Comparison of ENCODE assay signal across 8 cellular contexts in the genomic region with DNA sequence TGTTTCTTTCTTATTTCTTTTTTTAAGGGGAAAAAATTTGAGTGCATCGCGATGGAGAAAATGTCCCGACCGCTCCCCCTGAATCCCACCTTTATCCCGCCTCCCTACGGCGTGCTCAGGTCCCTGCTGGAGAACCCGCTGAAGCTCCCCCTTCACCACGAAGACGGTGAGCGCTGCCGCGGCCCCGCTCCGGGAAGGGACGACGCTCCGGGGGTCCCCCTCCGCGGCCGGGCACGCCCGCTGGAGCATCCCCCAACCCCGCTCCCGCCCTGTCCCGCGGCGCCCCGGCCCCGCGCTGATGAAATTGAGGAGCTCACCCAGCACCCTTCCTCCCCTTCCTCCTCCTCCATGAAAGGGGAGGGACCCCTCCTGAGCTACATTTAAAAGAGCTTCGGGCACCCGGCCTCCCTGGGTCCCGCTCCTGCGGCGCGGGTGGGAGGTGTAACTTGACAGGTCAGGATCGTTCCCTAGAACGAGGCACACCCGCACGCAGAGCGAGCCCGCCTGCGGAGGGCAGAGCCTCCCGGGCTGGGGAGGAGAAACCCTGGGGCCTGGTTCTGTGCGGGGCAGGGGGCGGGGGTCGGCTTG. TPM values are rescaled to one million over a fixed set of nuclear protein-coding genes. Genes with fewer than 3 reads are reported as not detected.
DNase-seq lines count a peak whose midpoint lies in the region; ATAC-seq and TF ChIP-seq lines count a peak whose summit lies in the region.

No MANE protein-coding gene starts in this region.

- H3K9me3 ChIP-seq in CD8-positive, alpha-beta T cell (ENCODE audit: low read length) = no peaks in the 10 kb centered on the region
- H3K9me3 ChIP-seq in SK-N-SH = no peaks in the 10 kb centered on the region
- H3K9me3 ChIP-seq in effector memory CD4-positive, alpha-beta T cell (ENCODE audit: control insufficient read depth, low read length) = no peaks in the 10 kb centered on the region
- no peaks in the 10 kb centered on the region for H3K9me3 ChIP-seq in muscle layer of colon (ENCODE audit: low read length)
- H3K9me3 ChIP-seq in aorta (ENCODE audit: control insufficient read depth, low read length) = no peaks in the 10 kb centered on the region

- peaks cover 4% of the 10 kb centered on the region for H3K9me3 Mint-ChIP-seq in CD8-positive, alpha-beta T cell

- peaks cover 24% of the 10 kb centered on the region for H3K4me1 Mint-ChIP-seq in CD8-positive, alpha-beta T cell (ENCODE audit: low read depth)

- no peaks in the 10 kb centered on the region for H3K79me2 ChIP-seq in SK-N-SH (ENCODE audit: insufficient read depth)

- peak overlapping the region; percentile 26 for H3K4me3 ChIP-seq in CD8-positive, alpha-beta T cell (ENCODE audit: low read depth, low read length)
- H3K4me3 ChIP-seq in SK-N-SH (ENCODE audit: low read depth in 2 of 2, low read length in 1 of 2) (peak overlapping the region; percentile 44 to 47), muscle layer of colon (ENCODE audit: low read depth in 1 of 2, low read length in 2 of 2) (peak overlapping the region; percentile 72 to 76), aorta (ENCODE audit: low read length in 2 of 2) (peak overlapping the region; percentile 77 to 79)
- peak overlapping the region; percentile 60 for H3K4me3 ChIP-seq in effector memory CD4-positive, alpha-beta T cell (ENCODE audit: insufficient read depth, low read depth, low read length, poor library complexity, severe bottlenecking)

- no peaks in the 10 kb centered on the region for H4K20me1 ChIP-seq in SK-N-SH (ENCODE audit: insufficient read depth)

- H3F3A ChIP-seq in SK-N-SH (replicated peaks; ENCODE audit: insufficient read depth) = peaks cover 4% of the 10 kb centered on the region

- WGBS in SK-N-SH (ENCODE audit: low lambda C conversion rate) = 7% methylated on average over 45 of the region's 48 CpGs
- WGBS in aorta, 2 donors = 0 to 1% methylated on average over 48 of the region's 48 CpGs

- CTCF ChIA-PET in CD8-positive, alpha-beta T cell (lab: Charles Lee) = no interaction called here
- CTCF ChIA-PET in SK-N-SH (lab: Yijun Ruan, JAX) = interaction anchor here (0.7 to 6.9 kb wide), 18 partner anchors 9 to 272 kb away, joined by 3 to 60 read pairs (median 3); no protein-coding TSS in a partner anchor

- no peak overlapping the region for H3K9ac ChIP-seq in SK-N-SH
- H3K9ac ChIP-seq in muscle layer of colon (ENCODE audit: low read length) = peak overlapping the region; percentile 70

- no peaks in the 10 kb centered on the region for H3K36me3 ChIP-seq in CD8-positive, alpha-beta T cell (ENCODE audit: insufficient read depth, low read length)
- H3K36me3 ChIP-seq in SK-N-SH (replicated peaks in 1 of 2; ENCODE audit: control insufficient read depth in 1 of 2, insufficient read depth in 2 of 2, low read length in 1 of 2) (no peaks in the 10 kb centered on the region), muscle layer of colon (ENCODE audit: insufficient read depth, low read length) (peaks cover 18% of the 10 kb centered on the region), aorta (ENCODE audit: control insufficient read depth in 1 of 2, insufficient read depth in 2 of 2, low read length in 1 of 2) (no peaks in the 10 kb centered on the region)
- no peaks in the 10 kb centered on the region for H3K36me3 ChIP-seq in effector memory CD4-positive, alpha-beta T cell (ENCODE audit: control insufficient read depth, insufficient read depth, low read length)

- no peak overlapping the region for H3K27ac Mint-ChIP-seq in CD8-positive, alpha-beta T cell

- no peak for TF ChIP-seq RAD21 in SK-N-SH (IDR thresholded peaks at IDR 0.05; ENCODE audit: low read length)

- H3K4me3 Mint-ChIP-seq in CD8-positive, alpha-beta T cell = peak overlapping the region; percentile 64

- peak in 1 of 7 experiments; percentile 7 for DNase-seq in CD8-positive, alpha-beta T cell
- peak; percentile 82 for DNase-seq in SK-N-SH
- DNase-seq in effector memory CD4-positive, alpha-beta T cell = peak in 2 of 3 donors; percentile 4 to 16
- DNase-seq in aorta = peak in 1 of 2 donors; percentile 78
- no peak for DNase-seq in NCI-H187 (lab: John Stamatoyannopoulos, UW)

- no peaks in the 10 kb centered on the region for H3K36me3 Mint-ChIP-seq in CD8-positive, alpha-beta T cell

- no peak for TF ChIP-seq CTCF in CD8-positive, alpha-beta T cell (IDR thresholded peaks at IDR 0.05)
- TF ChIP-seq CTCF in SK-N-SH (IDR thresholded peaks at IDR 0.05) = no peak

- intact Hi-C loops in CD8-positive, alpha-beta T cell (cut with DNase I, micrococcal nuclease) = loop anchor here (2.0 to 10.0 kb wide), 3 partner anchors 157 to 291 kb away; a partner anchor contains a TSS
- intact Hi-C loops in aorta (cut with DNase I) = loop anchor here in 1 of 2 donors (2.0 kb wide), 2 partner anchors 27 to 31 kb away; no protein-coding TSS in a partner anchor

- H3K27me3 ChIP-seq in CD8-positive, alpha-beta T cell (ENCODE audit: insufficient read depth, low read length) = peaks cover 16% of the 10 kb centered on the region
- peaks cover 20% of the 10 kb centered on the region for H3K27me3 ChIP-seq in SK-N-SH (ENCODE audit: insufficient read depth)
- H3K27me3 ChIP-seq in effector memory CD4-positive, alpha-beta T cell (replicated peaks; ENCODE audit: control insufficient read depth, insufficient read depth, low read length, poor library complexity, severe bottlenecking) = no peaks in the 10 kb centered on the region
- H3K27me3 ChIP-seq in muscle layer of colon (ENCODE audit: control insufficient read depth in 1 of 2, insufficient read depth in 2 of 2, low read length in 2 of 2) = peaks cover 0 to 7% of the 10 kb centered on the region in 2 donors
- no peaks in the 10 kb centered on the region for H3K27me3 ChIP-seq in aorta (ENCODE audit: control insufficient read depth in 1 of 2, insufficient read depth in 2 of 2, low read length in 1 of 2)

- H2AFZ ChIP-seq in SK-N-SH (ENCODE audit: low read depth) = peak overlapping the region; percentile 58; the same call in 1 of the 2 replicates

- POLR2A ChIA-PET in CD8-positive, alpha-beta T cell (lab: Charles Lee) = interaction anchor here (2.7 kb wide), 1 partner anchor 27 kb away, joined by 18 read pairs; no protein-coding TSS in a partner anchor
- POLR2A ChIA-PET in SK-N-SH (lab: Yijun Ruan, JAX) = interaction anchor here (1.0 to 2.2 kb wide), 4 partner anchors 8 to 88 kb away, joined by 3 to 8 read pairs (median 4); no protein-coding TSS in a partner anchor

- H3K4me1 ChIP-seq in CD8-positive, alpha-beta T cell (ENCODE audit: insufficient read depth, low read length) = peaks cover 21% of the 10 kb centered on the region
- H3K4me1 ChIP-seq in SK-N-SH (ENCODE audit: control insufficient read depth in 1 of 2, insufficient read depth in 2 of 2, low read depth in 1 of 2, low read length in 1 of 2) = peaks cover 0 to 10% of the 10 kb centered on the region in 2 experiments; a peak in 2 of 4 replicates
- H3K4me1 ChIP-seq in effector memory CD4-positive, alpha-beta T cell (ENCODE audit: control insufficient read depth, insufficient read depth, low read length, poor library complexity, severe bottlenecking) = peaks cover 21% of the 10 kb centered on the region
- peaks cover 40% of the 10 kb centered on the region for H3K4me1 ChIP-seq in muscle layer of colon (ENCODE audit: insufficient read depth, low read length)
- H3K4me1 ChIP-seq in aorta (ENCODE audit: control insufficient read depth in 1 of 2, insufficient read depth in 2 of 2, low read length in 2 of 2) = peaks cover 2 to 6% of the 10 kb centered on the region in 2 donors

- peak overlapping the region; percentile 74; the same call in 1 of the 2 replicates for H3K4me2 ChIP-seq in SK-N-SH

- no peak for ATAC-seq in CD8-positive, alpha-beta T cell
- peak; percentile 52 for ATAC-seq in aorta (ENCODE audit: low FRiP score)
- ATAC-seq in GM18502 (IDR thresholded peaks at IDR 0.05; ENCODE audit: poor library complexity, unreplicated experiment) = no peak
- ATAC-seq in HG03095 (IDR thresholded peaks at IDR 0.05; ENCODE audit: unreplicated experiment) = no peak

- H3K9me2 ChIP-seq in SK-N-SH = no peaks in the 10 kb centered on the region

- TF ChIP-seq EP300 in SK-N-SH (IDR thresholded peaks at IDR 0.05; ENCODE audit: borderline replicate concordance in 1 of 2, low read depth in 1 of 2, low read length in 1 of 2) = no peak

- no peak overlapping the region for H3K27ac ChIP-seq in CD8-positive, alpha-beta T cell (ENCODE audit: low read depth, low read length)
- H3K27ac ChIP-seq in SK-N-SH (ENCODE audit: low read depth in 2 of 2, low read length in 1 of 2) = no peak overlapping the region
- H3K27ac ChIP-seq in effector memory CD4-positive, alpha-beta T cell (ENCODE audit: insufficient read depth, low read length, poor library complexity, severe bottlenecking) = peak overlapping the region; percentile 60
- H3K27ac ChIP-seq in muscle layer of colon (ENCODE audit: low read depth, low read length) = peak overlapping the region; percentile 91
- H3K27ac ChIP-seq in aorta (ENCODE audit: low read depth in 1 of 2, low read length in 2 of 2) = peak overlapping the region; percentile 31 to 66

- peaks cover 56% of the 10 kb centered on the region for H3K27me3 Mint-ChIP-seq in CD8-positive, alpha-beta T cell (ENCODE audit: low read depth)

TF ChIP-seq in SK-N-SH, 30 proteins besides CTCF, POLR2A, EP300 and RAD21:
- TF ChIP-seq EZH2phosphoT487 (IDR thresholded peaks at IDR 0.05; ENCODE audit: borderline replicate concordance, low read depth) (0 out of 2 replicates have a peak, but pooled peaks have one; percentile 59), FOSL2 (IDR thresholded peaks at IDR 0.05; ENCODE audit: borderline replicate concordance, low read depth) (no peak), TEAD4 (IDR thresholded peaks at IDR 0.05; ENCODE audit: borderline replicate concordance, insufficient read depth) (no peak)

RNA-seq across cellular contexts. Expression of a gene that starts 0.8 kb away (rescaled TPM):
- total RNA-seq in CD8-positive, alpha-beta T cell = under 1 TPM; 0.42 to 0.62 TPM
- polyA plus RNA-seq in SK-N-SH (2012; rRNA removed) = 0.03 and 0.21 TPM in 2 replicates
- 0.08 and 0.18 TPM in 2 replicates for polyA plus RNA-seq in SK-N-SH (2012; cell fraction: cytosol; rRNA removed)
- 0.21 and 0.22 TPM in 2 replicates for polyA plus RNA-seq in SK-N-SH (2012; cell fraction: nucleus; rRNA removed)
- total RNA-seq in aorta = 10 to 100 TPM in 1 of 2 donors, 1 to 10 TPM in 1; 5.8 to 12.4 TPM
- polyA plus RNA-seq in aorta = 10 to 100 TPM in 1 of 2 donors, 1 to 10 TPM in 1; 2.0 to 11.8 TPM

Comparison
In these comparisons a context has a peak if more than half of its experiments do, and no peak if none do; other contexts are left out.
1. DNase-seq: peak in SK-N-SH (single experiment) and effector memory CD4-positive, alpha-beta T cell (2 of 3); none in NCI-H187 (0 of 2).
2. H3K27ac ChIP-seq: peak in effector memory CD4-positive, alpha-beta T cell (single experiment), muscle layer of colon (single experiment) and aorta (2 of 2); none in CD8-positive, alpha-beta T cell (single experiment) and SK-N-SH (0 of 2).
3. H3K4me3 ChIP-seq: peak in every context shown above with its lines; median percentile 78 in aorta; 74 in muscle layer of colon; 60 in effector memory CD4-positive, alpha-beta T cell; 46 in SK-N-SH; 26 in CD8-positive, alpha-beta T cell.
4. RNA of a gene that starts 0.8 kb away (total RNA-seq): 5.8 to 12.4 TPM in aorta; 0.42 to 0.62 TPM in CD8-positive, alpha-beta T cell; every median in the first group is over 4 times any median in the second.